In genomic region chr3:62057339-62058047, GRCh38 we compare ENCODE assay signal across 1 cellular context.
TF ChIP-seq lines count a peak whose summit lies in the region.

No MANE protein-coding gene starts in this region.

TF ChIP-seq in HepG2, 621 proteins besides CTCF, POLR2A, EP300 and RAD21 (continued from another document and continues in another):
- TF ChIP-seq GATA4 (IDR thresholded peaks at IDR 0.05; ENCODE audit: borderline replicate concordance, low read depth) (no peak), ZNF441 (CRISPR knock-in tag; IDR thresholded peaks at IDR 0.05; ENCODE audit: borderline replicate concordance) (no peak), KLF16 (CRISPR knock-in tag; IDR thresholded peaks at IDR 0.05) (no peak), SMAD3 (CRISPR knock-in tag; IDR thresholded peaks at IDR 0.05) (no peak), ZNF703 (CRISPR knock-in tag; IDR thresholded peaks at IDR 0.05; ENCODE audit: borderline replicate concordance) (no peak), HDAC1 (CRISPR knock-in tag; IDR thresholded peaks at IDR 0.05) (peak; percentile 36; the same call in 1 of the 2 replicates), TFDP1 (CRISPR knock-in tag; IDR thresholded peaks at IDR 0.05; ENCODE audit: borderline replicate concordance) (no peak), BRF2 (CRISPR knock-in tag; IDR thresholded peaks at IDR 0.05) (0 out of 2 replicates have a peak, but pooled peaks have one; percentile 16), ZNF276 (CRISPR knock-in tag; IDR thresholded peaks at IDR 0.05; ENCODE audit: low read depth) (no peak), REXO4 (CRISPR knock-in tag; IDR thresholded peaks at IDR 0.05; ENCODE audit: borderline replicate concordance) (no peak), SRF (IDR thresholded peaks at IDR 0.05; ENCODE audit: low read depth, low read length) (no peak), RARA (CRISPR knock-in tag; IDR thresholded peaks at IDR 0.05) (0 out of 2 replicates have a peak, but pooled peaks have one; percentile 8), ZNF34 (CRISPR knock-in tag; IDR thresholded peaks at IDR 0.05; ENCODE audit: borderline replicate concordance) (no peak), AKAP8 (CRISPR knock-in tag; IDR thresholded peaks at IDR 0.05) (no peak), NFIB (CRISPR knock-in tag; IDR thresholded peaks at IDR 0.05; ENCODE audit: borderline replicate concordance) (no peak), ZUFSP (CRISPR knock-in tag; IDR thresholded peaks at IDR 0.05; ENCODE audit: borderline replicate concordance) (no peak), ZNF678 (CRISPR knock-in tag; IDR thresholded peaks at IDR 0.05) (no peak), ZNF644 (CRISPR knock-in tag; IDR thresholded peaks at IDR 0.05; ENCODE audit: low read depth) (peak; percentile 61; the same call in 1 of the 2 replicates), KDM5A (IDR thresholded peaks at IDR 0.05; ENCODE audit: borderline replicate concordance, low read length) (no peak), HNRNPUL1 (IDR thresholded peaks at IDR 0.05; ENCODE audit: low read depth, low read length) (no peak), ZNF607 (CRISPR knock-in tag; IDR thresholded peaks at IDR 0.05; ENCODE audit: borderline replicate concordance) (no peak), ZMAT5 (CRISPR knock-in tag; IDR thresholded peaks at IDR 0.05; ENCODE audit: borderline replicate concordance, low read depth) (no peak), PAX8 (CRISPR knock-in tag; IDR thresholded peaks at IDR 0.05; ENCODE audit: borderline replicate concordance) (no peak), NCOR1 (IDR thresholded peaks at IDR 0.05; ENCODE audit: borderline replicate concordance, low read length) (peak; percentile 59; the same call in 1 of the 2 replicates), ZNF670 (CRISPR knock-in tag; IDR thresholded peaks at IDR 0.05; ENCODE audit: borderline replicate concordance) (no peak), CHCHD3 (CRISPR knock-in tag; IDR thresholded peaks at IDR 0.05) (no peak), XRCC5 (optimal IDR thresholded peaks at IDR 0.05; ENCODE audit: low read length) (no peak), JUND (CRISPR knock-in tag; IDR thresholded peaks at IDR 0.05) (no peak), ZNF331 (CRISPR knock-in tag; IDR thresholded peaks at IDR 0.05) (0 out of 2 replicates have a peak, but pooled peaks have one; percentile 44), RFXANK (CRISPR knock-in tag; IDR thresholded peaks at IDR 0.05) (no peak), MTA3 (CRISPR knock-in tag; IDR thresholded peaks at IDR 0.05) (no peak), MIER2 (CRISPR knock-in tag; IDR thresholded peaks at IDR 0.05) (no peak), NFATC3 (CRISPR knock-in tag; IDR thresholded peaks at IDR 0.05) (no peak)
- TF ChIP-seq, protein P1, sequence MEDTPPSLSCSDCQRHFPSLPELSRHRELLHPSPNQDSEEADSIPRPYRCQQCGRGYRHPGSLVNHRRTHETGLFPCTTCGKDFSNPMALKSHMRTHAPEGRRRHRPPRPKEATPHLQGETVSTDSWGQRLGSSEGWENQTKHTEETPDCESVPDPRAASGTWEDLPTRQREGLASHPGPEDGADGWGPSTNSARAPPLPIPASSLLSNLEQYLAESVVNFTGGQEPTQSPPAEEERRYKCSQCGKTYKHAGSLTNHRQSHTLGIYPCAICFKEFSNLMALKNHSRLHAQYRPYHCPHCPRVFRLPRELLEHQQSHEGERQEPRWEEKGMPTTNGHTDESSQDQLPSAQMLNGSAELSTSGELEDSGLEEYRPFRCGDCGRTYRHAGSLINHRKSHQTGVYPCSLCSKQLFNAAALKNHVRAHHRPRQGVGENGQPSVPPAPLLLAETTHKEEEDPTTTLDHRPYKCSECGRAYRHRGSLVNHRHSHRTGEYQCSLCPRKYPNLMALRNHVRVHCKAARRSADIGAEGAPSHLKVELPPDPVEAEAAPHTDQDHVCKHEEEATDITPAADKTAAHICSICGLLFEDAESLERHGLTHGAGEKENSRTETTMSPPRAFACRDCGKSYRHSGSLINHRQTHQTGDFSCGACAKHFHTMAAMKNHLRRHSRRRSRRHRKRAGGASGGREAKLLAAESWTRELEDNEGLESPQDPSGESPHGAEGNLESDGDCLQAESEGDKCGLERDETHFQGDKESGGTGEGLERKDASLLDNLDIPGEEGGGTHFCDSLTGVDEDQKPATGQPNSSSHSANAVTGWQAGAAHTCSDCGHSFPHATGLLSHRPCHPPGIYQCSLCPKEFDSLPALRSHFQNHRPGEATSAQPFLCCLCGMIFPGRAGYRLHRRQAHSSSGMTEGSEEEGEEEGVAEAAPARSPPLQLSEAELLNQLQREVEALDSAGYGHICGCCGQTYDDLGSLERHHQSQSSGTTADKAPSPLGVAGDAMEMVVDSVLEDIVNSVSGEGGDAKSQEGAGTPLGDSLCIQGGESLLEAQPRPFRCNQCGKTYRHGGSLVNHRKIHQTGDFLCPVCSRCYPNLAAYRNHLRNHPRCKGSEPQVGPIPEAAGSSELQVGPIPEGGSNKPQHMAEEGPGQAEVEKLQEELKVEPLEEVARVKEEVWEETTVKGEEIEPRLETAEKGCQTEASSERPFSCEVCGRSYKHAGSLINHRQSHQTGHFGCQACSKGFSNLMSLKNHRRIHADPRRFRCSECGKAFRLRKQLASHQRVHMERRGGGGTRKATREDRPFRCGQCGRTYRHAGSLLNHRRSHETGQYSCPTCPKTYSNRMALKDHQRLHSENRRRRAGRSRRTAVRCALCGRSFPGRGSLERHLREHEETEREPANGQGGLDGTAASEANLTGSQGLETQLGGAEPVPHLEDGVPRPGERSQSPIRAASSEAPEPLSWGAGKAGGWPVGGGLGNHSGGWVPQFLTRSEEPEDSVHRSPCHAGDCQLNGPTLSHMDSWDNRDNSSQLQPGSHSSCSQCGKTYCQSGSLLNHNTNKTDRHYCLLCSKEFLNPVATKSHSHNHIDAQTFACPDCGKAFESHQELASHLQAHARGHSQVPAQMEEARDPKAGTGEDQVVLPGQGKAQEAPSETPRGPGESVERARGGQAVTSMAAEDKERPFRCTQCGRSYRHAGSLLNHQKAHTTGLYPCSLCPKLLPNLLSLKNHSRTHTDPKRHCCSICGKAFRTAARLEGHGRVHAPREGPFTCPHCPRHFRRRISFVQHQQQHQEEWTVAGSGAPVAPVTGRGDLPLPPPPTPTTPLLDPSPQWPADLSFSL (CRISPR knock-in tag; IDR thresholded peaks at IDR 0.05) = no peak
- TF ChIP-seq, protein P2, sequence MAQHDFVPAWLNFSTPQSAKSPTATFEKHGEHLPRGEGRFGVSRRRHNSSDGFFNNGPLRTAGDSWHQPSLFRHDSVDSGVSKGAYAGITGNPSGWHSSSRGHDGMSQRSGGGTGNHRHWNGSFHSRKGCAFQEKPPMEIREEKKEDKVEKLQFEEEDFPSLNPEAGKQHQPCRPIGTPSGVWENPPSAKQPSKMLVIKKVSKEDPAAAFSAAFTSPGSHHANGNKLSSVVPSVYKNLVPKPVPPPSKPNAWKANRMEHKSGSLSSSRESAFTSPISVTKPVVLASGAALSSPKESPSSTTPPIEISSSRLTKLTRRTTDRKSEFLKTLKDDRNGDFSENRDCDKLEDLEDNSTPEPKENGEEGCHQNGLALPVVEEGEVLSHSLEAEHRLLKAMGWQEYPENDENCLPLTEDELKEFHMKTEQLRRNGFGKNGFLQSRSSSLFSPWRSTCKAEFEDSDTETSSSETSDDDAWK (CRISPR knock-in tag; IDR thresholded peaks at IDR 0.05) = no peak
- TF ChIP-seq, protein P3, sequence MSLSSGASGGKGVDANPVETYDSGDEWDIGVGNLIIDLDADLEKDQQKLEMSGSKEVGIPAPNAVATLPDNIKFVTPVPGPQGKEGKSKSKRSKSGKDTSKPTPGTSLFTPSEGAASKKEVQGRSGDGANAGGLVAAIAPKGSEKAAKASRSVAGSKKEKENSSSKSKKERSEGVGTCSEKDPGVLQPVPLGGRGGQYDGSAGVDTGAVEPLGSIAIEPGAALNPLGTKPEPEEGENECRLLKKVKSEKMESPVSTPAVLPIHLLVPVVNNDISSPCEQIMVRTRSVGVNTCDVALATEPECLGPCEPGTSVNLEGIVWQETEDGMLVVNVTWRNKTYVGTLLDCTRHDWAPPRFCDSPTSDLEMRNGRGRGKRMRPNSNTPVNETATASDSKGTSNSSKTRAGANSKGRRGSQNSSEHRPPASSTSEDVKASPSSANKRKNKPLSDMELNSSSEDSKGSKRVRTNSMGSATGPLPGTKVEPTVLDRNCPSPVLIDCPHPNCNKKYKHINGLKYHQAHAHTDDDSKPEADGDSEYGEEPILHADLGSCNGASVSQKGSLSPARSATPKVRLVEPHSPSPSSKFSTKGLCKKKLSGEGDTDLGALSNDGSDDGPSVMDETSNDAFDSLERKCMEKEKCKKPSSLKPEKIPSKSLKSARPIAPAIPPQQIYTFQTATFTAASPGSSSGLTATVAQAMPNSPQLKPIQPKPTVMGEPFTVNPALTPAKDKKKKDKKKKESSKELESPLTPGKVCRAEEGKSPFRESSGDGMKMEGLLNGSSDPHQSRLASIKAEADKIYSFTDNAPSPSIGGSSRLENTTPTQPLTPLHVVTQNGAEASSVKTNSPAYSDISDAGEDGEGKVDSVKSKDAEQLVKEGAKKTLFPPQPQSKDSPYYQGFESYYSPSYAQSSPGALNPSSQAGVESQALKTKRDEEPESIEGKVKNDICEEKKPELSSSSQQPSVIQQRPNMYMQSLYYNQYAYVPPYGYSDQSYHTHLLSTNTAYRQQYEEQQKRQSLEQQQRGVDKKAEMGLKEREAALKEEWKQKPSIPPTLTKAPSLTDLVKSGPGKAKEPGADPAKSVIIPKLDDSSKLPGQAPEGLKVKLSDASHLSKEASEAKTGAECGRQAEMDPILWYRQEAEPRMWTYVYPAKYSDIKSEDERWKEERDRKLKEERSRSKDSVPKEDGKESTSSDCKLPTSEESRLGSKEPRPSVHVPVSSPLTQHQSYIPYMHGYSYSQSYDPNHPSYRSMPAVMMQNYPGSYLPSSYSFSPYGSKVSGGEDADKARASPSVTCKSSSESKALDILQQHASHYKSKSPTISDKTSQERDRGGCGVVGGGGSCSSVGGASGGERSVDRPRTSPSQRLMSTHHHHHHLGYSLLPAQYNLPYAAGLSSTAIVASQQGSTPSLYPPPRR (CRISPR knock-in tag; IDR thresholded peaks at IDR 0.05; ENCODE audit: borderline replicate concordance) = 0 out of 2 replicates have a peak, but pooled peaks have one; percentile 17
- TF ChIP-seq, protein P4, sequence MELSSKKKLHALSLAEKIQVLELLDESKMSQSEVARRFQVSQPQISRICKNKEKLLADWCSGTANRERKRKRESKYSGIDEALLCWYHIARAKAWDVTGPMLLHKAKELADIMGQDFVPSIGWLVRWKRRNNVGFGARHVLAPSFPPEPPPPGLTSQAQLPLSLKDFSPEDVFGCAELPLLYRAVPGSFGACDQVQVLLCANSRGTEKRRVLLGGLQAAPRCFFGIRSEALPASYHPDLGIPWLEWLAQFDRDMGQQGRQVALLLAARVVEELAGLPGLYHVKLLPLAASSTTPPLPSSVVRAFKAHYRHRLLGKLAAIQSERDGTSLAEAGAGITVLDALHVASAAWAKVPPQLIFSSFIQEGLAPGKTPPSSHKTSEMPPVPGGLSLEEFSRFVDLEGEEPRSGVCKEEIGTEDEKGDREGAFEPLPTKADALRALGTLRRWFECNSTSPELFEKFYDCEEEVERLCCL (CRISPR knock-in tag; IDR thresholded peaks at IDR 0.05; ENCODE audit: borderline replicate concordance) = no peak
- TF ChIP-seq, protein P5, sequence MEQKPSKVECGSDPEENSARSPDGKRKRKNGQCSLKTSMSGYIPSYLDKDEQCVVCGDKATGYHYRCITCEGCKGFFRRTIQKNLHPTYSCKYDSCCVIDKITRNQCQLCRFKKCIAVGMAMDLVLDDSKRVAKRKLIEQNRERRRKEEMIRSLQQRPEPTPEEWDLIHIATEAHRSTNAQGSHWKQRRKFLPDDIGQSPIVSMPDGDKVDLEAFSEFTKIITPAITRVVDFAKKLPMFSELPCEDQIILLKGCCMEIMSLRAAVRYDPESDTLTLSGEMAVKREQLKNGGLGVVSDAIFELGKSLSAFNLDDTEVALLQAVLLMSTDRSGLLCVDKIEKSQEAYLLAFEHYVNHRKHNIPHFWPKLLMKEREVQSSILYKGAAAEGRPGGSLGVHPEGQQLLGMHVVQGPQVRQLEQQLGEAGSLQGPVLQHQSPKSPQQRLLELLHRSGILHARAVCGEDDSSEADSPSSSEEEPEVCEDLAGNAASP (CRISPR knock-in tag; IDR thresholded peaks at IDR 0.05; ENCODE audit: borderline replicate concordance) = no peak
